Comparison of ENCODE assay signal across 19 cellular contexts in genomic region chr3:126959144-126959920, GRCh38. TPM values are rescaled to one million over a fixed set of nuclear protein-coding genes. Genes with fewer than 3 reads are reported as not detected.
DNase-seq lines count a peak whose midpoint lies in the region; FAIRE-seq and TF ChIP-seq lines count a peak whose summit lies in the region.
"Had no signal": no experiment of that assay in that cellular context is flagged by ENCODE, and none has a peak within 500 bp of the region (broad histone marks: within the 10 kb centered on the region; RNA-seq: fewer than 3 reads in every experiment).

No MANE protein-coding gene starts in this region.

- H3K27ac Mint-ChIP-seq in MCF 10A (ENCODE audit: low read depth, unreplicated experiment) = peak overlapping the region; percentile 55
- H3K27ac Mint-ChIP-seq: activated CD8-positive, alpha-beta T cell treated with anti-CD3 and anti-CD28 coated beads for 36 hours had no signal

- CTCF ChIA-PET in MCF 10A (lab: Yijun Ruan, JAX) (interaction anchor here (0.7 to 5.1 kb wide), 4 partner anchors 29 to 398 kb away, joined by 3 to 48 read pairs (median 4); no protein-coding TSS in a partner anchor), mammary epithelial cell (lab: Charles Lee; ENCODE audit: low non-redundant PET) (no interaction called here)

- TF ChIP-seq CTCF in MCF 10A (IDR thresholded peaks at IDR 0.05; ENCODE audit: unreplicated experiment) (no peak), mammary epithelial cell (conservative IDR thresholded peaks at IDR 0.05 in 1 of 2, IDR thresholded peaks at IDR 0.05 in 1 of 2; ENCODE audit: extremely low read depth in 1 of 2, insufficient read depth in 1 of 2, low read depth in 1 of 2, low read length in 2 of 2) (no peak), Peyer's patch (IDR thresholded peaks at IDR 0.05) (no peak), keratinocyte (optimal IDR thresholded peaks at IDR 0.05 in 1 of 3, IDR thresholded peaks at IDR 0.05 in 1 of 3, conservative IDR thresholded peaks at IDR 0.05 in 1 of 3; ENCODE audit: extremely low read depth in 1 of 3, insufficient read depth in 2 of 3, low read length in 3 of 3) (no peak), suprapubic skin (IDR thresholded peaks at IDR 0.05) (no peak), esophagus squamous epithelium (IDR thresholded peaks at IDR 0.05) (no peak)

- H3K4me2 ChIP-seq in mammary epithelial cell (ENCODE audit: insufficient read depth, low read depth, low read length) (no peak overlapping the region), keratinocyte (ENCODE audit: control insufficient read depth, extremely low read depth, insufficient read depth, low read depth, low read length) (no peak overlapping the region)

- H3K9ac ChIP-seq in mammary epithelial cell (ENCODE audit: insufficient read depth, low read length) (no peak overlapping the region), keratinocyte (ENCODE audit: control insufficient read depth, extremely low read depth, insufficient read depth, low read length) (peak overlapping the region; percentile 54)

- peaks cover 11% of the 10 kb centered on the region for H3K36me3 Mint-ChIP-seq in MCF 10A (ENCODE audit: insufficient read depth, unreplicated experiment)

- no peak overlapping the region for H3K27ac ChIP-seq in mammary epithelial cell (ENCODE audit: insufficient read depth, low read depth, low read length)
- H3K27ac ChIP-seq in Peyer's patch = no peak overlapping the region
- peak overlapping the region; percentile 54 for H3K27ac ChIP-seq in keratinocyte (ENCODE audit: control insufficient read depth, insufficient read depth, low read length)
- peak overlapping the region; percentile 4 for H3K27ac ChIP-seq in suprapubic skin
- H3K27ac ChIP-seq in esophagus squamous epithelium = peak overlapping the region in 1 of 4 donors; percentile 75
- H3K27ac ChIP-seq: testis had no signal

- H2AFZ ChIP-seq in mammary epithelial cell (ENCODE audit: low read depth, low read length) (no peak overlapping the region), keratinocyte (ENCODE audit: control insufficient read depth, low read length) (no peak overlapping the region)

- no peaks in the 10 kb centered on the region for H3K27me3 Mint-ChIP-seq in MCF 10A (ENCODE audit: insufficient read depth, unreplicated experiment)
- H3K27me3 Mint-ChIP-seq: activated B cell treated with CpG ODN at 0.5 μM for 24 hours; activated CD8-positive, alpha-beta T cell treated with anti-CD3 and anti-CD28 coated beads for 36 hours had no signal

- H3K4me1 ChIP-seq in mammary epithelial cell (ENCODE audit: insufficient read depth, low read length) (peaks cover 40% of the 10 kb centered on the region), Peyer's patch (no peaks in the 10 kb centered on the region), keratinocyte (ENCODE audit: control insufficient read depth, extremely low read depth, insufficient read depth, low read length) (peaks cover 50% of the 10 kb centered on the region), suprapubic skin (peaks cover 68% of the 10 kb centered on the region), esophagus squamous epithelium (peaks cover 36 to 59% (median 36%) of the 10 kb centered on the region in 3 donors)

- DNase-seq in MCF 10A (ENCODE audit: unreplicated experiment) (no peak), mammary epithelial cell (no peak), Peyer's patch (peak in 2 of 3 donors; percentile 25 to 36), keratinocyte (ENCODE audit: low read depth, low spot score) (no peak), suprapubic skin (ENCODE audit: low spot score in 2 of 2) (peak in 1 of 2 donors; percentile 56), COR-L47 (lab: John Stamatoyannopoulos, UW) (no peak), esophagus squamous epithelium (lab: John Stamatoyannopoulos, UW) (no peak), T-helper 2 cell (no peak)
- DNase-seq: activated B cell treated with CpG ODN at 0.5 μM for 24 hours; activated CD8-positive, alpha-beta T cell treated with anti-CD3 and anti-CD28 coated beads for 36 hours; activated naive CD4-positive, alpha-beta T cell treated with anti-CD3 and anti-CD28 coated beads for 36 hours; activated T-cell treated with anti-CD3 and anti-CD28 coated beads, Interleukin-2, amount 50 U/mL, for 4 hours; cerebellar nuclear complex; effector CD4-positive, alpha-beta T cell; GF-D8; KG1; stimulated activated CD4-positive, alpha-beta T cell treated with anti-CD3 and anti-CD28 coated beads, Interleukin-15, amount 100 ng/mL, for 24 hours; testis had no signal

- dilution Hi-C loops in mammary epithelial cell (cut with HindIII; ENCODE audit: low sequenced_read_pairs) = no loop called here
- dilution Hi-C loops in keratinocyte (cut with MboI; ENCODE audit: extremely low pct_ligation_motif_present, low sequenced_read_pairs) = no loop called here

- H3K36me3 ChIP-seq in mammary epithelial cell (ENCODE audit: insufficient read depth, low read length) (no peaks in the 10 kb centered on the region), Peyer's patch (no peaks in the 10 kb centered on the region), keratinocyte (ENCODE audit: control insufficient read depth in 2 of 2, extremely low read depth in 1 of 2, insufficient read depth in 2 of 2, low read length in 2 of 2) (no peaks in the 10 kb centered on the region), suprapubic skin (no peaks in the 10 kb centered on the region), esophagus squamous epithelium (no peaks in the 10 kb centered on the region)

- 82% methylated on average over 5 of the region's 9 CpGs for WGBS in mammary epithelial cell (ENCODE audit: low coverage, missing lambda C conversion rate)
- 68% methylated on average over 4 of the region's 9 CpGs for WGBS in suprapubic skin
- 50 to 81% methylated on average over 2 of the region's 9 CpGs for WGBS in esophagus squamous epithelium, 2 donors

- BruUV-seq in MCF 10A (replicated peaks; lab: Mats Ljungman, UMichigan) (no TSS peak), mammary epithelial cell (replicated peaks; lab: Mats Ljungman, UMichigan) (no TSS peak)

- no peaks in the 10 kb centered on the region for H3K9me1 ChIP-seq in keratinocyte (ENCODE audit: control insufficient read depth, extremely low read depth, insufficient read depth, low read length)

- no peaks in the 10 kb centered on the region for H3K27me3 ChIP-seq in mammary epithelial cell (ENCODE audit: insufficient read depth, low read length)
- H3K27me3 ChIP-seq in Peyer's patch = no peaks in the 10 kb centered on the region
- no peaks in the 10 kb centered on the region for H3K27me3 ChIP-seq in keratinocyte (ENCODE audit: control insufficient read depth, extremely low read depth, insufficient read depth, low read length)
- no peaks in the 10 kb centered on the region for H3K27me3 ChIP-seq in suprapubic skin
- H3K27me3 ChIP-seq in esophagus squamous epithelium = no peaks in the 10 kb centered on the region
- H3K27me3 ChIP-seq: testis had no signal

- H3K4me3 ChIP-seq in mammary epithelial cell (replicated peaks in 1 of 3; ENCODE audit: insufficient read depth in 1 of 3, low read depth in 2 of 3, low read length in 3 of 3) (no peak overlapping the region), Peyer's patch (no peak overlapping the region), keratinocyte (ENCODE audit: control insufficient read depth in 2 of 3, extremely low read depth in 1 of 3, insufficient read depth in 2 of 3, low read depth in 1 of 3, low read length in 3 of 3) (no peak overlapping the region), suprapubic skin (no peak overlapping the region), esophagus squamous epithelium (no peak overlapping the region)
- H3K4me3 ChIP-seq: testis had no signal

- intact Hi-C loops in MCF 10A (cut with micrococcal nuclease) (no loop called here), mammary epithelial cell (cut with micrococcal nuclease) (no loop called here), esophagus squamous epithelium (cut with DNase I) (no loop called here)

- H4K20me1 ChIP-seq in mammary epithelial cell (ENCODE audit: insufficient read depth, low read length) (no peaks in the 10 kb centered on the region), keratinocyte (ENCODE audit: control insufficient read depth, extremely low read depth, insufficient read depth, low read length) (no peaks in the 10 kb centered on the region)

- FAIRE-seq in keratinocyte (lab: Jason Lieb, UNC) = no peak
- FAIRE-seq: astrocyte had no signal

- no peak for TF ChIP-seq EP300 in suprapubic skin (IDR thresholded peaks at IDR 0.05)

- TF ChIP-seq POLR2A in Peyer's patch (IDR thresholded peaks at IDR 0.05) = no peak
- TF ChIP-seq POLR2A in suprapubic skin (IDR thresholded peaks at IDR 0.05) = no peak
- no peak for TF ChIP-seq POLR2A in esophagus squamous epithelium (IDR thresholded peaks at IDR 0.05)

- no peaks in the 10 kb centered on the region for H3K9me3 Mint-ChIP-seq in MCF 10A (ENCODE audit: unreplicated experiment)
- H3K9me3 Mint-ChIP-seq: activated B cell treated with CpG ODN at 0.5 μM for 24 hours; activated CD8-positive, alpha-beta T cell treated with anti-CD3 and anti-CD28 coated beads for 36 hours; activated naive CD4-positive, alpha-beta T cell treated with anti-CD3 and anti-CD28 coated beads for 36 hours; activated T-cell treated with anti-CD3 and anti-CD28 coated beads, Interleukin-2, amount 50 U/mL, for 4 hours had no signal

- in situ Hi-C loops in mammary epithelial cell (cut with MboI; ENCODE audit: low sequenced_read_pairs in 2 of 2) = no loop called here

- peaks cover 22% of the 10 kb centered on the region for H3K4me1 Mint-ChIP-seq in MCF 10A (ENCODE audit: insufficient read depth, unreplicated experiment)

- H3K9me3 ChIP-seq in mammary epithelial cell (replicated peaks; ENCODE audit: insufficient read depth, low read length) (no peaks in the 10 kb centered on the region), Peyer's patch (no peaks in the 10 kb centered on the region), keratinocyte (ENCODE audit: control insufficient read depth, low read depth, low read length) (no peaks in the 10 kb centered on the region), suprapubic skin (no peaks in the 10 kb centered on the region), esophagus squamous epithelium (no peaks in the 10 kb centered on the region)
- H3K9me3 ChIP-seq: testis had no signal

- H3K79me2 ChIP-seq in mammary epithelial cell (ENCODE audit: insufficient read depth, low read length) (no peaks in the 10 kb centered on the region), keratinocyte (ENCODE audit: control insufficient read depth, insufficient read depth, low read length) (no peaks in the 10 kb centered on the region)

- POLR2A ChIA-PET in MCF 10A (lab: Yijun Ruan, JAX) = no interaction called here

- no peak overlapping the region for H3K4me3 Mint-ChIP-seq in MCF 10A (ENCODE audit: unreplicated experiment)
- H3K4me3 Mint-ChIP-seq: activated B cell treated with CpG ODN at 0.5 μM for 24 hours; activated CD8-positive, alpha-beta T cell treated with anti-CD3 and anti-CD28 coated beads for 36 hours; activated naive CD4-positive, alpha-beta T cell treated with anti-CD3 and anti-CD28 coated beads for 36 hours; activated T-cell treated with anti-CD3 and anti-CD28 coated beads, Interleukin-2, amount 50 U/mL, for 4 hours had no signal

RNA-seq across cellular contexts. Expression of gene PLXNA1, which starts 23.6 kb away (rescaled TPM):
- total RNA-seq in MCF 10A (2022) (42.1 and 48.4 TPM in 2 replicates), mammary epithelial cell (100 to 1,000 TPM; 104 to 156 TPM), Peyer's patch (10 to 100 TPM; 30.1 to 54.5 (median 44.6) TPM), suprapubic skin (10 to 100 TPM; 48.4 to 77.9 (median 59.4) TPM), esophagus squamous epithelium (10 to 100 TPM; 19.7 to 27.5 (median 23.9) TPM)
- polyA plus RNA-seq in mammary epithelial cell (82.4 TPM), keratinocyte (38.4 to 61.2 TPM (median 55.7 TPM) in 3 replicates)
- polyA minus RNA-seq in mammary epithelial cell (125 TPM), keratinocyte (150 to 269 TPM (median 153 TPM) in 3 replicates)
- 19.4 TPM for polyA plus RNA-seq in keratinocyte (2011; ENCODE audit: low read depth)
- polyA plus RNA-seq in keratinocyte (2011; cell fraction: cytosol; rRNA removed) = 12.7 and 21.0 TPM in 2 replicates
- 125 and 160 TPM in 2 replicates for polyA plus RNA-seq in keratinocyte (2011; cell fraction: nucleus; rRNA removed)
- polyA plus RNA-seq in keratinocyte (2012; ENCODE audit: low replicate concordance) = 14.8 and 74.0 TPM in 2 replicates
- polyA minus RNA-seq in keratinocyte (2011; cell fraction: cytosol; rRNA and poly(A)+ RNA removed) = 70.6 TPM
- 237 and 238 TPM in 2 replicates for polyA minus RNA-seq in keratinocyte (2011; cell fraction: nucleus; rRNA and poly(A)+ RNA removed)

Comparison
In these comparisons a context has a peak if more than half of its experiments do, and no peak if none do; other contexts are left out.
1. DNase-seq: peak in Peyer's patch (2 of 3); none in MCF 10A (single experiment), mammary epithelial cell (single experiment), keratinocyte (single experiment), COR-L47 (single experiment), esophagus squamous epithelium (single experiment) and T-helper 2 cell (0 of 5).
2. H3K27ac ChIP-seq: peak in keratinocyte (single experiment) and suprapubic skin (single experiment); none in mammary epithelial cell (single experiment) and Peyer's patch (0 of 4).